8 cellular contexts compared by ENCODE assay signal in the genomic region with DNA sequence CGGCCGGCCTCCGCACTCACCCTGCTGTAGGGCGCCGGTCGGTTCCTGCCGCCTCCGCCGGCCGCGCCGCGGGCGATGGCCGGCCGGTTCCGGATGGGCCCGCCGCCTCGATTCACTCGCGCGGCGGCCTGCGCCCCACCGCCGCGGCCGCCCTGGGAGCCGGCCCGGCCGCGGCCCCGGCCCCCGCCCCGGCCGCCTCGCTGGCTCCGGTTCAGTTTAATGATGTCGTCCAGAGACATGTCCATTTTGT. TPM values are rescaled to one million over a fixed set of nuclear protein-coding genes. Genes with fewer than 3 reads are reported as not detected.
DNase-seq lines count a peak whose midpoint lies in the region; ATAC-seq and TF ChIP-seq lines count a peak whose summit lies in the region.

No MANE protein-coding gene starts in this region.

- ATAC-seq in heart right ventricle, result no peak
- ATAC-seq in left ventricle myocardium superior, result no peak
- ATAC-seq in right lobe of liver, result no peak
- no peak for ATAC-seq in HG03565 (IDR thresholded peaks at IDR 0.05; ENCODE audit: unreplicated experiment)
- no peak for ATAC-seq in HG03280 (IDR thresholded peaks at IDR 0.05; ENCODE audit: unreplicated experiment)

- H3K9me3 Mint-ChIP-seq in activated T-helper 1 cell treated with anti-CD3 and anti-CD28 coated beads, Interleukin-12 subunit alpha, Interleukin-12 subunit beta, Interleukin-2, Interleukin-4 antibody, amounts not matched to agents 30 ng/mL and 10 ng/mL and 1 ng/mL, durations not matched to agents 14 hours and 24 hours and 36 hours, result no peaks in the 10 kb centered on the region

- 0 to 1% methylated on average over 25 to 40 of the region's 40 CpGs for WGBS in heart right ventricle, 2 donors
- no CpG with 5 or more reads among the region's 40 CpGs for WGBS in right lobe of liver (ENCODE audit: insufficient coverage, low coverage, low lambda C conversion rate, missing lambda C conversion rate)

- no peaks in the 10 kb centered on the region for H3K9me3 ChIP-seq in heart right ventricle
- H3K9me3 ChIP-seq in right lobe of liver, result no peaks in the 10 kb centered on the region
- no peaks in the 10 kb centered on the region for H3K9me3 ChIP-seq in uterus

- TF ChIP-seq POLR2A in right lobe of liver (IDR thresholded peaks at IDR 0.05) (no peak), uterus (IDR thresholded peaks at IDR 0.05) (no peak)

- H3K27me3 Mint-ChIP-seq in activated T-helper 1 cell treated with anti-CD3 and anti-CD28 coated beads, Interleukin-12 subunit alpha, Interleukin-12 subunit beta, Interleukin-2, Interleukin-4 antibody, amounts not matched to agents 30 ng/mL and 10 ng/mL and 1 ng/mL, durations not matched to agents 14 hours and 24 hours and 36 hours (ENCODE audit: insufficient read depth), result no peaks in the 10 kb centered on the region

- H3K4me3 ChIP-seq in heart right ventricle (peak overlapping the region; percentile 72 to 100 (median 98)), right lobe of liver (peak overlapping the region; percentile 81 to 91 (median 91)), uterus (peak overlapping the region; percentile 86 to 94)

- H3K27ac Mint-ChIP-seq in activated T-helper 1 cell treated with anti-CD3 and anti-CD28 coated beads, Interleukin-12 subunit alpha, Interleukin-12 subunit beta, Interleukin-2, Interleukin-4 antibody, amounts not matched to agents 30 ng/mL and 10 ng/mL and 1 ng/mL, durations not matched to agents 14 hours and 24 hours and 36 hours, result peak overlapping the region; percentile 98

- H3K4me1 Mint-ChIP-seq in activated T-helper 1 cell treated with anti-CD3 and anti-CD28 coated beads, Interleukin-12 subunit alpha, Interleukin-12 subunit beta, Interleukin-2, Interleukin-4 antibody, amounts not matched to agents 30 ng/mL and 10 ng/mL and 1 ng/mL, durations not matched to agents 14 hours and 24 hours and 36 hours (ENCODE audit: low read depth), result peaks cover 13% of the 10 kb centered on the region

- H3K4me3 Mint-ChIP-seq in activated T-helper 1 cell treated with anti-CD3 and anti-CD28 coated beads, Interleukin-12 subunit alpha, Interleukin-12 subunit beta, Interleukin-2, Interleukin-4 antibody, amounts not matched to agents 30 ng/mL and 10 ng/mL and 1 ng/mL, durations not matched to agents 14 hours and 24 hours and 36 hours, result peak overlapping the region; percentile 96

- peaks cover 29% of the 10 kb centered on the region for H3K36me3 Mint-ChIP-seq in activated T-helper 1 cell treated with anti-CD3 and anti-CD28 coated beads, Interleukin-12 subunit alpha, Interleukin-12 subunit beta, Interleukin-2, Interleukin-4 antibody, amounts not matched to agents 30 ng/mL and 10 ng/mL and 1 ng/mL, durations not matched to agents 14 hours and 24 hours and 36 hours (ENCODE audit: low read depth)

- H3K4me1 ChIP-seq in heart right ventricle (peaks cover 11 to 34% (median 27%) of the 10 kb centered on the region in 9 donors), right lobe of liver (peaks cover 0 to 19% (median 5%) of the 10 kb centered on the region in 4 donors), uterus (peaks cover 6 to 11% of the 10 kb centered on the region in 2 donors)

- peaks cover 0 to 70% (median 42%) of the 10 kb centered on the region in 9 donors for H3K36me3 ChIP-seq in heart right ventricle
- H3K36me3 ChIP-seq in right lobe of liver, result peaks cover 3 to 51% (median 18%) of the 10 kb centered on the region in 4 donors
- no peaks in the 10 kb centered on the region for H3K36me3 ChIP-seq in uterus

- H3K27ac ChIP-seq in heart right ventricle, result peak overlapping the region; percentile 64 to 98 (median 96)
- peak overlapping the region; percentile 15 to 75 (median 67) for H3K27ac ChIP-seq in right lobe of liver
- H3K27ac ChIP-seq in uterus, result peak overlapping the region; percentile 83 to 89

- no peak for TF ChIP-seq CTCF in heart right ventricle (IDR thresholded peaks at IDR 0.05)
- no peak for TF ChIP-seq CTCF in right lobe of liver (IDR thresholded peaks at IDR 0.05)
- no peak for TF ChIP-seq CTCF in uterus (IDR thresholded peaks at IDR 0.05)

- H3K27me3 ChIP-seq in heart right ventricle, result no peaks in the 10 kb centered on the region
- H3K27me3 ChIP-seq in right lobe of liver, result no peaks in the 10 kb centered on the region
- H3K27me3 ChIP-seq in uterus, result no peaks in the 10 kb centered on the region

- no peak for DNase-seq in heart right ventricle
- no peak for DNase-seq in left ventricle myocardium superior
- no peak for DNase-seq in activated T-helper 1 cell treated with anti-CD3 and anti-CD28 coated beads, Interleukin-12 subunit alpha, Interleukin-12 subunit beta, Interleukin-2, Interleukin-4 antibody, amounts not matched to agents 30 ng/mL and 10 ng/mL and 1 ng/mL, durations not matched to agents 14 hours and 24 hours and 36 hours (ENCODE audit: low spot score)
- no peak for DNase-seq in right lobe of liver
- no peak for DNase-seq in uterus
- DNase-seq in posterior cingulate gyrus, result no peak

- intact Hi-C loops in heart right ventricle (cut with DNase I) (loop anchor here in 1 of 10 donors (5.0 kb wide), 1 partner anchor 1839 kb away; no protein-coding TSS in a partner anchor), left ventricle myocardium superior (cut with micrococcal nuclease) (no loop called here), right lobe of liver (cut with DNase I) (no loop called here), uterus (cut with DNase I; ENCODE audit: low total_unique reads) (no loop called here), posterior cingulate gyrus (cut with DNase I) (no loop called here)
- intact Hi-C loops in activated T-helper 1 cell treated with anti-CD3 and anti-CD28 coated beads, Interleukin-12 subunit alpha, Interleukin-12 subunit beta, Interleukin-2, Interleukin-4 antibody, amounts not matched to agents 30 ng/mL and 10 ng/mL and 1 ng/mL, durations not matched to agents 14 hours and 24 hours and 36 hours (cut with micrococcal nuclease), result loop anchor here (1.0 to 2.0 kb wide), 7 partner anchors 20 to 207 kb away; a partner anchor contains a TSS

RNA-seq across cellular contexts. Expression of a gene that starts 0.2 kb away (rescaled TPM):
- 10 to 100 TPM; 28.1 to 47.2 (median 32.2) TPM for total RNA-seq in heart right ventricle
- 10 to 100 TPM in 1 of 2 donors, 1 to 10 TPM in 1; 3.6 to 45.4 TPM for polyA plus RNA-seq in heart right ventricle
- total RNA-seq in left ventricle myocardium superior, result 32.0 TPM
- 241 and 249 TPM in 2 replicates for total RNA-seq in activated T-helper 1 cell treated with anti-CD3 and anti-CD28 coated beads, Interleukin-12 subunit alpha, Interleukin-12 subunit beta, Interleukin-2, Interleukin-4 antibody, amounts not matched to agents 30 ng/mL and 10 ng/mL and 1 ng/mL, durations not matched to agents 14 hours and 24 hours and 36 hours
- 10 to 100 TPM; 11.6 to 20.3 (median 18.8) TPM for total RNA-seq in right lobe of liver
- total RNA-seq in uterus, result 10 to 100 TPM in 3 of 4 donors, 1 to 10 TPM in 1; 3.2 to 82.1 (median 34.5) TPM

RNA-seq across cellular contexts. Expression of a gene that starts 0.3 kb away (rescaled TPM):
- total RNA-seq in heart right ventricle, result 100 to 1,000 TPM; 124 to 189 (median 142) TPM
- polyA plus RNA-seq in heart right ventricle, result 100 to 1,000 TPM; 205 to 405 TPM
- total RNA-seq in left ventricle myocardium superior, result 173 TPM
- total RNA-seq in activated T-helper 1 cell treated with anti-CD3 and anti-CD28 coated beads, Interleukin-12 subunit alpha, Interleukin-12 subunit beta, Interleukin-2, Interleukin-4 antibody, amounts not matched to agents 30 ng/mL and 10 ng/mL and 1 ng/mL, durations not matched to agents 14 hours and 24 hours and 36 hours, result 123 and 124 TPM in 2 replicates
- 100 to 1,000 TPM in 1 of 6 experiments, 10 to 100 TPM in 5; 54.3 to 101 (median 73.3) TPM for total RNA-seq in right lobe of liver
- total RNA-seq in uterus, result 10 to 100 TPM; 45.9 to 72.6 (median 61.5) TPM

RNA-seq across cellular contexts. Expression of a gene that starts 10.8 kb away (rescaled TPM):
- total RNA-seq in heart right ventricle, result under 1 TPM; 0.13 to 0.83 (median 0.32) TPM
- polyA plus RNA-seq in heart right ventricle, result under 1 TPM; 0.49 to 0.73 TPM
- total RNA-seq in left ventricle myocardium superior, result 0.69 TPM
- total RNA-seq in activated T-helper 1 cell treated with anti-CD3 and anti-CD28 coated beads, Interleukin-12 subunit alpha, Interleukin-12 subunit beta, Interleukin-2, Interleukin-4 antibody, amounts not matched to agents 30 ng/mL and 10 ng/mL and 1 ng/mL, durations not matched to agents 14 hours and 24 hours and 36 hours, result 0.24 and 0.31 TPM in 2 replicates
- total RNA-seq in right lobe of liver, result 1 to 10 TPM in 2 of 6 experiments, under 1 TPM in 2, not detected in 2; 0.12 to 1.5 (median 0.87) TPM
- 1 to 10 TPM in 2 of 4 donors, not detected in 2; 2.0 to 2.1 TPM for total RNA-seq in uterus

RNA-seq across cellular contexts. Expression of a gene that starts 20.0 kb away (rescaled TPM):
- total RNA-seq in heart right ventricle, result 10 to 100 TPM; 29.5 to 54.7 (median 43.2) TPM
- polyA plus RNA-seq in heart right ventricle, result 10 to 100 TPM; 54.4 to 64.1 TPM
- total RNA-seq in left ventricle myocardium superior, result 28.4 TPM
- total RNA-seq in activated T-helper 1 cell treated with anti-CD3 and anti-CD28 coated beads, Interleukin-12 subunit alpha, Interleukin-12 subunit beta, Interleukin-2, Interleukin-4 antibody, amounts not matched to agents 30 ng/mL and 10 ng/mL and 1 ng/mL, durations not matched to agents 14 hours and 24 hours and 36 hours, result 49.5 and 54.5 TPM in 2 replicates
- total RNA-seq in right lobe of liver, result 100 to 1,000 TPM in 1 of 6 experiments, 10 to 100 TPM in 5; 63.5 to 103 (median 89.3) TPM
- 10 to 100 TPM in 3 of 4 donors, 1 to 10 TPM in 1; 4.1 to 27.7 (median 18.8) TPM for total RNA-seq in uterus

RNA-seq across cellular contexts. Expression of a gene that starts 20.1 kb away (rescaled TPM):
- total RNA-seq in heart right ventricle, result 100 to 1,000 TPM in 7 of 10 donors, 10 to 100 TPM in 3; 89.9 to 263 (median 110) TPM
- polyA plus RNA-seq in heart right ventricle, result 100 to 1,000 TPM in 1 of 2 donors, 10 to 100 TPM in 1; 97.2 to 251 TPM
- 114 TPM for total RNA-seq in left ventricle myocardium superior
- total RNA-seq in activated T-helper 1 cell treated with anti-CD3 and anti-CD28 coated beads, Interleukin-12 subunit alpha, Interleukin-12 subunit beta, Interleukin-2, Interleukin-4 antibody, amounts not matched to agents 30 ng/mL and 10 ng/mL and 1 ng/mL, durations not matched to agents 14 hours and 24 hours and 36 hours, result 701 and 705 TPM in 2 replicates
- 100 to 1,000 TPM in 5 of 6 experiments, 10 to 100 TPM in 1; 92.4 to 162 (median 137) TPM for total RNA-seq in right lobe of liver
- 100 to 1,000 TPM in 1 of 4 donors, 10 to 100 TPM in 3; 31.2 to 350 (median 55.1) TPM for total RNA-seq in uterus
